Comparison of ENCODE assay signal across 6 cellular contexts in the genomic region with DNA sequence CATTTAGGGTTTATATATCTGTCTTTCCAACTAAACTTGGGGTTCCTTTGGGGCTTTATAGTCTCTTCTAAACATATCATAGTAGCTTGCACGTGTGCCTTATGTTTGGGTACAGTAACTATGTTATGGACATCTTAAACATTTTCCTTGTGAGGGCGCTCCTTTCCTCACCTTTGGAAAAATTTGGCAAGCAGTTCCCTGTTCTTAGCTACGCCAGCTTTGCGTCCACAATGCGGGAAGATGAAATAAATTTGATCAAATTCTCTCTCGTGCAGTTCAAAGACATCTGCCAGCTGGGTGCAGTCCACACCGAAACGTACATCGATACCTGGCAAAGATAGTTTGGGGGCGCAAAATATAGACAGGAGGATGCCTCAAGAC. TPM values are rescaled to one million over a fixed set of nuclear protein-coding genes. Genes with fewer than 3 reads are reported as not detected.
A peak's percentile ranks its signal among the peaks of the same experiment; 100 is the strongest.
DNase-seq lines count a peak whose midpoint lies in the region; ATAC-seq lines count a peak whose summit lies in the region.

No MANE protein-coding gene starts in this region.

- ATAC-seq in GM21737 (IDR thresholded peaks at IDR 0.05; ENCODE audit: unreplicated experiment) = peak; percentile 13

- H3K36me3 ChIP-seq in SJCRH30 (no peaks in the 10 kb centered on the region), iPS-18a (ENCODE audit: control insufficient read depth, low read depth, low read length) (no peaks in the 10 kb centered on the region)

- H3K4me1 ChIP-seq in SJCRH30 = no peaks in the 10 kb centered on the region
- peaks cover 5% of the 10 kb centered on the region for H3K4me1 ChIP-seq in iPS-18a (ENCODE audit: control insufficient read depth, low read depth, low read length)

- peak overlapping the region; percentile 61 for H3K9ac ChIP-seq in iPS-18a (ENCODE audit: low read length)

- DNase-seq in A172 (ENCODE audit: low spot score) (peak; percentile 18), SJCRH30 (no peak), HuH-7.5 (ENCODE audit: low spot score) (no peak)
- DNase-seq in activated effector memory CD4-positive, alpha-beta T cell treated with anti-CD3 and anti-CD28 coated beads, Interleukin-2, amount 50 U/mL, for 16 hours = no peak

- H3K27ac ChIP-seq in SJCRH30 = peak overlapping the region; percentile 93; the same call in 1 of the 2 replicates
- H3K27ac ChIP-seq in iPS-18a (ENCODE audit: low read length) = peak overlapping the region; percentile 10

- H3K9me3 ChIP-seq in SJCRH30 (replicated peaks) = no peaks in the 10 kb centered on the region
- no peaks in the 10 kb centered on the region for H3K9me3 ChIP-seq in iPS-18a (ENCODE audit: control insufficient read depth, low read depth, low read length)

- H3K27me3 ChIP-seq in SJCRH30 = no peaks in the 10 kb centered on the region
- H3K27me3 ChIP-seq in iPS-18a (ENCODE audit: control insufficient read depth, insufficient read depth, low read length) = no peaks in the 10 kb centered on the region

- H3K4me3 ChIP-seq in SJCRH30 = peak overlapping the region; percentile 78
- H3K4me3 ChIP-seq in iPS-18a (ENCODE audit: low read length) = peak overlapping the region; percentile 99

RNA-seq across cellular contexts. Expression of a gene that starts 0.6 kb away (rescaled TPM):
- total RNA-seq in A172 (2014; rRNA removed; shearing (Covaris generic)) = 1.5 and 3.4 TPM in 2 replicates
- 0.77 and 1.2 TPM in 2 replicates for total RNA-seq in SJCRH30 (2014; rRNA removed; shearing (Covaris generic))

RNA-seq across cellular contexts. Expression of a gene that starts 1.0 kb away (rescaled TPM):
- total RNA-seq in A172 (2014; rRNA removed; shearing (Covaris generic)) = 15.0 and 16.6 TPM in 2 replicates
- total RNA-seq in SJCRH30 (2014; rRNA removed; shearing (Covaris generic)) = 23.1 and 23.9 TPM in 2 replicates

RNA-seq across cellular contexts. Expression of a gene that starts 7.0 kb away (rescaled TPM):
- 20.2 and 24.7 TPM in 2 replicates for total RNA-seq in A172 (2014; rRNA removed; shearing (Covaris generic))
- total RNA-seq in SJCRH30 (2014; rRNA removed; shearing (Covaris generic)) = 29.7 and 31.4 TPM in 2 replicates

RNA-seq across cellular contexts. Expression of a gene that starts 33.2 kb away (rescaled TPM):
- 0.34 TPM in 1 of 2 replicates, not detected in the other for total RNA-seq in A172 (2014; rRNA removed; shearing (Covaris generic))
- total RNA-seq in SJCRH30 (2014; rRNA removed; shearing (Covaris generic)) = 3.4 and 4.1 TPM in 2 replicates

RNA-seq across cellular contexts. Expression of a gene that starts 34.2 kb away (rescaled TPM):
- total RNA-seq in A172 (2014; rRNA removed; shearing (Covaris generic)) = not detected in 2 replicates
- 1.0 and 1.5 TPM in 2 replicates for total RNA-seq in SJCRH30 (2014; rRNA removed; shearing (Covaris generic))
